ENCODE assay signal across 10 cellular contexts in genomic region chr5:10421841-10422691, GRCh38. TPM values are rescaled to one million over a fixed set of nuclear protein-coding genes. Genes with fewer than 3 reads are reported as not detected.
A peak's percentile ranks its signal among the peaks of the same experiment; 100 is the strongest.
DNase-seq lines count a peak whose midpoint lies in the region; ATAC-seq lines count a peak whose summit lies in the region.
"Had no signal": no experiment of that assay in that cellular context is flagged by ENCODE, and none has a peak within 500 bp of the region (broad histone marks: within the 10 kb centered on the region; RNA-seq: fewer than 3 reads in every experiment).

No MANE protein-coding gene starts in this region.

- peaks cover 14 to 44% (median 18%) of the 10 kb centered on the region in 3 experiments for H3K36me3 ChIP-seq in naive thymus-derived CD4-positive, alpha-beta T cell (ENCODE audit: control insufficient read depth in 2 of 3, insufficient read depth in 3 of 3, low read length in 3 of 3)

- H3K27ac ChIP-seq in naive thymus-derived CD4-positive, alpha-beta T cell (ENCODE audit: low read depth, low read length): peak overlapping the region; percentile 46
- H3K27ac ChIP-seq: KMS-11, pancreas had no signal

- H3K4me3 Mint-ChIP-seq in dendritic cell treated with granulocyte-macrophage colony-stimulating factor and Interleukin-4, amounts not matched to agents 40 ng/mL and 50 ng/mL, for 4 days: peak overlapping the region; percentile 48
- H3K4me3 Mint-ChIP-seq in naive thymus-derived CD4-positive, alpha-beta T cell: peak overlapping the region in 9 of 10 donors; percentile 39 to 81 (median 70)

- POLR2A ChIA-PET in naive thymus-derived CD4-positive, alpha-beta T cell (lab: Charles Lee): interaction anchor here (1.0 kb wide), 1 partner anchor 172 kb away, joined by 5 read pairs; the partner anchor contains the start of gene CCT5

- H3K9me3 Mint-ChIP-seq in dendritic cell treated with granulocyte-macrophage colony-stimulating factor and Interleukin-4, amounts not matched to agents 40 ng/mL and 50 ng/mL, for 4 days: no peaks in the 10 kb centered on the region
- no peaks in the 10 kb centered on the region for H3K9me3 Mint-ChIP-seq in naive thymus-derived CD4-positive, alpha-beta T cell

- H3K4me1 Mint-ChIP-seq in dendritic cell treated with granulocyte-macrophage colony-stimulating factor and Interleukin-4, amounts not matched to agents 40 ng/mL and 50 ng/mL, for 4 days (ENCODE audit: low read depth): peaks cover 36% of the 10 kb centered on the region
- peaks cover 11 to 51% (median 35%) of the 10 kb centered on the region in 7 donors for H3K4me1 Mint-ChIP-seq in naive thymus-derived CD4-positive, alpha-beta T cell

- H3K27me3 Mint-ChIP-seq in dendritic cell treated with granulocyte-macrophage colony-stimulating factor and Interleukin-4, amounts not matched to agents 40 ng/mL and 50 ng/mL, for 4 days: no peaks in the 10 kb centered on the region
- no peaks in the 10 kb centered on the region for H3K27me3 Mint-ChIP-seq in naive thymus-derived CD4-positive, alpha-beta T cell

- H3K4me3 ChIP-seq in naive thymus-derived CD4-positive, alpha-beta T cell (ENCODE audit: low read length): no peak overlapping the region
- H3K4me3 ChIP-seq: pancreas had no signal

- DNase-seq in GF-D8 (lab: John Stamatoyannopoulos, UW) (peak; percentile 84), NOMO-1 treated with DMSO at 0.1 percent for 48 hours (lab: John Stamatoyannopoulos, UW; ENCODE audit: unreplicated experiment) (peak; percentile 99), H4 (ENCODE audit: low spot score) (no peak), DMS 273 treated with DMSO at 0.1 percent for 48 hours (lab: John Stamatoyannopoulos, UW) (no peak)
- peak in 7 of 9 donors; percentile 25 to 44 (median 36) for DNase-seq in naive thymus-derived CD4-positive, alpha-beta T cell
- DNase-seq in stimulated activated CD4-positive, alpha-beta T cell treated with anti-CD3 and anti-CD28 coated beads, Interleukin-12 subunit alpha, Interleukin-12 subunit beta, amount 100 ng/mL, for 4 hours: no peak
- DNase-seq: pancreas had no signal

- no peaks in the 10 kb centered on the region for H3K27me3 ChIP-seq in naive thymus-derived CD4-positive, alpha-beta T cell (ENCODE audit: control insufficient read depth in 2 of 2, insufficient read depth in 2 of 2, low read length in 2 of 2)
- H3K27me3 ChIP-seq: pancreas had no signal

- peaks cover 88% of the 10 kb centered on the region for H3K36me3 Mint-ChIP-seq in dendritic cell treated with granulocyte-macrophage colony-stimulating factor and Interleukin-4, amounts not matched to agents 40 ng/mL and 50 ng/mL, for 4 days (ENCODE audit: low read depth)
- H3K36me3 Mint-ChIP-seq in naive thymus-derived CD4-positive, alpha-beta T cell: peaks cover 11 to 38% (median 34%) of the 10 kb centered on the region in 5 donors

- intact Hi-C loops in dendritic cell treated with granulocyte-macrophage colony-stimulating factor and Interleukin-4, amounts not matched to agents 40 ng/mL and 50 ng/mL, for 4 days (cut with micrococcal nuclease): loop anchor here (2.0 to 5.0 kb wide), 2 partner anchors 55 to 137 kb away; no protein-coding TSS in a partner anchor
- intact Hi-C loops in naive thymus-derived CD4-positive, alpha-beta T cell (cut with micrococcal nuclease): loop anchor here in 1 of 2 donors (2.0 kb wide), 1 partner anchor 69 kb away; the partner anchor contains the start of gene MARCHF6

- H3K9me3 ChIP-seq in naive thymus-derived CD4-positive, alpha-beta T cell (ENCODE audit: control insufficient read depth in 2 of 3, low read length in 3 of 3): no peaks in the 10 kb centered on the region
- H3K9me3 ChIP-seq: pancreas had no signal

- peaks cover 0 to 21% of the 10 kb centered on the region in 2 donors for H3K4me1 ChIP-seq in naive thymus-derived CD4-positive, alpha-beta T cell (ENCODE audit: control insufficient read depth in 2 of 2, insufficient read depth in 2 of 2, low read length in 2 of 2)

- ATAC-seq in naive thymus-derived CD4-positive, alpha-beta T cell: peak; percentile 72
- no peak for ATAC-seq in HG03460 (IDR thresholded peaks at IDR 0.05; ENCODE audit: unreplicated experiment)

- CTCF ChIA-PET in naive thymus-derived CD4-positive, alpha-beta T cell (lab: Charles Lee): interaction anchor here (0.5 to 4.2 kb wide), 5 partner anchors 16 to 1665 kb away, joined by 3 to 18 read pairs (median 4); no protein-coding TSS in a partner anchor

- peak overlapping the region; percentile 75 for H3K27ac Mint-ChIP-seq in dendritic cell treated with granulocyte-macrophage colony-stimulating factor and Interleukin-4, amounts not matched to agents 40 ng/mL and 50 ng/mL, for 4 days
- H3K27ac Mint-ChIP-seq in naive thymus-derived CD4-positive, alpha-beta T cell: peak overlapping the region in 8 of 9 donors; percentile 21 to 89 (median 72)

RNA-seq across cellular contexts. Expression of gene ROPN1L, which starts 19.6 kb away (rescaled TPM):
- total RNA-seq in naive thymus-derived CD4-positive, alpha-beta T cell: 1 to 10 TPM in 2 of 5 experiments, under 1 TPM in 3; 0.32 to 2.6 (median 0.61) TPM
- polyA plus RNA-seq in naive thymus-derived CD4-positive, alpha-beta T cell: 1 to 10 TPM; 1.4 to 1.9 TPM
- 1.3 and 2.5 TPM in 2 replicates for total RNA-seq in H4 (2014; rRNA removed; shearing (Covaris generic))

Comparison
In these comparisons a context has a peak if more than half of its experiments do, and no peak if none do; other contexts are left out.
1. DNase-seq: peak in GF-D8 (single experiment), NOMO-1 treated with DMSO at 0.1 percent for 48 hours (single experiment) and naive thymus-derived CD4-positive, alpha-beta T cell (7 of 9); none in H4 (single experiment), stimulated activated CD4-positive, alpha-beta T cell treated with anti-CD3 and anti-CD28 coated beads, Interleukin-12 subunit alpha, Interleukin-12 subunit beta, amount 100 ng/mL, for 4 hours (single experiment) and DMS 273 treated with DMSO at 0.1 percent for 48 hours (single experiment).